In the genomic region with DNA sequence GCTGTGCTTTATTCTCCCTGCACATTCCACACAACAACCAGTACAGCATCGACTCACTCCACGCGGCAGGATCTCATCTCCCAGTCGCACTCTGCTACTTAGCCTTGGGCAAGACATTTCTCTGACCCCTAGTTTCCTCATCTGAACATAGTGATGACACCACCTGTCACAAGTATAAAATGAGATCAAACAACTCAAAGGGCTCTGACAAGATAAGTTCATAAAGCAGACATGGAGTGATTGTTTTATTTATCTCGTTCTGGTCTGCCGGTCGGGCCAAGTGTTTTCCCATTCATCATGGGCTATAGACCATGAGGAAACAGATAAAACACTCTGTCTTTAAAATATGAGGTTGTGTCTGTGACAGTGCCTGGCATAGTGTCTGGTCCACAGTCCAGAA, we compare ENCODE assay signal across 21 cellular contexts. TPM values are rescaled to one million over a fixed set of nuclear protein-coding genes. Genes with fewer than 3 reads are reported as not detected.
"Had no signal": no experiment of that assay in that cellular context is flagged by ENCODE, and none has a peak within 500 bp of the region (broad histone marks: within the 10 kb centered on the region; RNA-seq: fewer than 3 reads in every experiment).

No MANE protein-coding gene starts in this region.

- H3K27ac ChIP-seq: coronary artery, esophagus squamous epithelium, gastrocnemius medialis, prostate gland, right atrium auricular region, thyroid gland, upper lobe of right lung had no signal

- DNase-seq: activated CD4-positive, alpha-beta memory T cell treated with anti-CD3 and anti-CD28 coated beads for 36 hours; activated CD4-positive, alpha-beta T cell treated with anti-CD3 and anti-CD28 coated beads for 48 hours; activated effector memory CD4-positive, alpha-beta T cell treated with Interleukin-2 at 50 U/mL for 16 hours; activated naive CD4-positive, alpha-beta T cell treated with anti-CD3 and anti-CD28 coated beads, Interleukin-2, amount 50 U/mL, for 16 hours; activated naive CD8-positive, alpha-beta T cell treated with anti-CD3 and anti-CD28 coated beads, Interleukin-2, amount 50 U/mL, for 24 hours; activated T-cell treated with anti-CD3 and anti-CD28 coated beads, Interleukin-2, amount 50 U/mL, for 72 hours; cerebellar nuclear complex; endodermal cell; esophagus squamous epithelium; gastrocnemius medialis; hippocampal formation; midbrain; natural killer cell; stimulated activated CD4-positive, alpha-beta T cell treated with anti-CD3 and anti-CD28 coated beads, Interleukin-4, amount 100 ng/mL, for 24 hours; stimulated activated naive CD4-positive, alpha-beta T cell treated with Interleukin-2 at 50 U/mL for 16 hours; thyroid gland; upper lobe of right lung had no signal

- H3K27me3 ChIP-seq: right atrium auricular region, thyroid gland, upper lobe of right lung had no signal

- H3K36me3 ChIP-seq: esophagus squamous epithelium, gastrocnemius medialis, prostate gland, right atrium auricular region, thyroid gland, upper lobe of right lung had no signal

- H3K4me3 ChIP-seq: coronary artery, esophagus squamous epithelium, gastrocnemius medialis, prostate gland, right atrium auricular region, thyroid gland, upper lobe of right lung had no signal

- H3K9me3 ChIP-seq: esophagus squamous epithelium, gastrocnemius medialis, prostate gland, right atrium auricular region, thyroid gland, upper lobe of right lung had no signal

- ATAC-seq: activated naive CD8-positive, alpha-beta T cell treated with anti-CD3 and anti-CD28 coated beads, Interleukin-2, amount 50 U/mL, for 24 hours; activated T-cell treated with anti-CD3 and anti-CD28 coated beads, Interleukin-2, amount 50 U/mL, for 72 hours; gastrocnemius medialis; natural killer cell; upper lobe of right lung had no signal

- H3K4me1 ChIP-seq: esophagus squamous epithelium, gastrocnemius medialis, prostate gland, right atrium auricular region, thyroid gland, upper lobe of right lung had no signal

RNA-seq across cellular contexts. Expression of gene DSCAML1, which starts 35.0 kb away (rescaled TPM):
- total RNA-seq: osteocyte had no signal
